14 cellular contexts compared by ENCODE assay signal in the genomic region with DNA sequence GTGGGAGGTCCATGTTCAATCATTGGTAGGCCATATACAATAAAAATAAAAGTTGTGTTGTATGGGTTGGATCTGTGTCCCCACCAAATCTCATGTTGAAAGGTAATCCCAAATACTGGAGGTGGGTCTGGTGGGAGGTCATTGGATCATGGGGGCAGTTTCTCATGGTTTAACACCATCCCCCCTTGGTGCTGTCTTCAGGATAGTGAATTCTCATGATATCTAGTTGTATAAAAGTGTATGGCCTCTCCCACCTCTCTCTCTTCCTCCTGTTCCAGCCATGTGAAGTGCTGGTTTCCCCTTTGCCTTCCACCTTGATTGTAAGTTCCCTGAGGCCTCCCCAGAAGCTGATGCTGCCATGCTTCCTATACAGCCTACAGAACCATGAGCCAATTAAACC. TPM values are rescaled to one million over a fixed set of nuclear protein-coding genes. Genes with fewer than 3 reads are reported as not detected.
DNase-seq lines count a peak whose midpoint lies in the region; ATAC-seq and TF ChIP-seq lines count a peak whose summit lies in the region.
"Had no signal": no experiment of that assay in that cellular context is flagged by ENCODE, and none has a peak within 500 bp of the region (broad histone marks: within the 10 kb centered on the region; RNA-seq: fewer than 3 reads in every experiment).

No MANE protein-coding gene starts in this region.

- no peak for ATAC-seq in Right ventricle myocardium inferior
- no peak for ATAC-seq in heart right ventricle
- ATAC-seq in GM21447 (IDR thresholded peaks at IDR 0.05; ENCODE audit: unreplicated experiment): no peak

- H2BK5ac ChIP-seq in neuronal stem cell (ENCODE audit: low read length): no peak overlapping the region

- no peak overlapping the region for H3K4me2 ChIP-seq in neuronal stem cell (ENCODE audit: insufficient read depth, low read length, poor library complexity, severe bottlenecking)
- H3K4me2 ChIP-seq: BLaER1 had no signal

- no peak overlapping the region for H4K8ac ChIP-seq in neuronal stem cell (ENCODE audit: low read depth, low read length)

- H2BK12ac ChIP-seq in neuronal stem cell (ENCODE audit: low read length): no peak overlapping the region

- intact Hi-C loops in Right ventricle myocardium inferior (cut with DNase I): loop anchor here (2.0 to 5.0 kb wide), 2 partner anchors 63 to 105 kb away; a partner anchor contains a TSS
- intact Hi-C loops in heart right ventricle (cut with DNase I): loop anchor here in 9 of 10 donors (5.0 to 10.0 kb wide), 6 partner anchors 50 to 115 kb away; a partner anchor contains a TSS

- no peak overlapping the region for H3K4me3 Mint-ChIP-seq in chondrocyte (ENCODE audit: unreplicated experiment)
- H3K4me3 Mint-ChIP-seq: CD8-positive, alpha-beta memory T cell had no signal

- H3K79me1 ChIP-seq in neuronal stem cell (ENCODE audit: low read depth, low read length): no peaks in the 10 kb centered on the region

- H3K9ac ChIP-seq in neuronal stem cell (ENCODE audit: low read depth, low read length, poor library complexity): no peak overlapping the region
- H3K9ac ChIP-seq: BLaER1 had no signal

- H3K27ac ChIP-seq in heart right ventricle: no peak overlapping the region
- H3K27ac ChIP-seq in neuronal stem cell (replicated peaks; ENCODE audit: low read length): no peak overlapping the region
- H3K27ac ChIP-seq: BLaER1 had no signal

- no peak overlapping the region for H3K14ac ChIP-seq in neuronal stem cell (ENCODE audit: low read length)

- no peaks in the 10 kb centered on the region for H3K27me3 Mint-ChIP-seq in chondrocyte (ENCODE audit: low read depth)

- POLR2A ChIA-PET in HEK293T (lab: Yijun Ruan, JAX): interaction anchor here (1.8 to 2.5 kb wide), 2 partner anchors 64 to 67 kb away, joined by 4 to 14 read pairs; a partner anchor contains a TSS

- CTCF ChIA-PET in HEK293T (lab: Yijun Ruan, JAX): interaction anchor here (0.6 kb wide), 1 partner anchor 182 kb away, joined by 4 read pairs; no protein-coding TSS in a partner anchor

- H2AFZ ChIP-seq in neuronal stem cell (ENCODE audit: low read length): peak overlapping the region; percentile 14

- no peak overlapping the region for H3K18ac ChIP-seq in neuronal stem cell (ENCODE audit: low read length)

- no peaks in the 10 kb centered on the region for H3K36me3 ChIP-seq in heart right ventricle
- no peaks in the 10 kb centered on the region for H3K36me3 ChIP-seq in neuronal stem cell (replicated peaks in 1 of 2; ENCODE audit: control insufficient read depth in 2 of 2, insufficient read depth in 2 of 2, low read length in 2 of 2)
- H3K36me3 ChIP-seq: BLaER1 had no signal

- H3K9me3 ChIP-seq in heart right ventricle: no peaks in the 10 kb centered on the region
- H3K9me3 ChIP-seq in neuronal stem cell (replicated peaks in 1 of 2; ENCODE audit: control insufficient read depth in 2 of 2, insufficient read depth in 1 of 2, low read depth in 1 of 2, low read length in 2 of 2): no peaks in the 10 kb centered on the region
- H3K9me3 ChIP-seq: BLaER1, Caco-2 had no signal

- no peak overlapping the region for H2AK5ac ChIP-seq in neuronal stem cell (ENCODE audit: low read depth, low read length)

- H3K4ac ChIP-seq in neuronal stem cell (ENCODE audit: low read length): no peak overlapping the region

- no peak overlapping the region for H3K4me3 ChIP-seq in heart right ventricle
- no peak overlapping the region for H3K4me3 ChIP-seq in neuronal stem cell (ENCODE audit: low read length in 2 of 2)
- H3K4me3 ChIP-seq: BLaER1 had no signal

- TF ChIP-seq CTCF in heart right ventricle (IDR thresholded peaks at IDR 0.05) (no peak), chondrocyte (IDR thresholded peaks at IDR 0.05) (no peak)

- H3K4me1 ChIP-seq in heart right ventricle (peaks cover 0 to 42% (median 24%) of the 10 kb centered on the region in 9 donors), neuronal stem cell (ENCODE audit: control insufficient read depth in 2 of 2, insufficient read depth in 1 of 2, low read depth in 1 of 2, low read length in 2 of 2) (peaks cover 0 to 6% of the 10 kb centered on the region in 2 donors)

- H3K9me3 Mint-ChIP-seq in chondrocyte (ENCODE audit: low read depth): no peaks in the 10 kb centered on the region
- H3K9me3 Mint-ChIP-seq: CD8-positive, alpha-beta memory T cell had no signal

- H4K91ac ChIP-seq in neuronal stem cell (ENCODE audit: low read depth, low read length, poor library complexity): no peak overlapping the region

- H3K4me1 Mint-ChIP-seq in chondrocyte (ENCODE audit: low read depth): peaks cover 46% of the 10 kb centered on the region

- no peak overlapping the region for H2BK120ac ChIP-seq in neuronal stem cell (ENCODE audit: low read depth, low read length)

- DNase-seq in Right ventricle myocardium inferior (ENCODE audit: missing footprints) (peak; percentile 23), heart right ventricle (no peak), chondrocyte (ENCODE audit: low spot score) (no peak), neuronal stem cell (ENCODE audit: low spot score) (no peak), HEK293T (ENCODE audit: extremely low spot score) (no peak), germinal center (ENCODE audit: low spot score) (no peak)
- DNase-seq: 8988T; Caco-2; CD8-positive, alpha-beta memory T cell; DND-41 had no signal

- no peak overlapping the region for H3K23ac ChIP-seq in neuronal stem cell (ENCODE audit: low read depth, low read length, poor library complexity)

- H3K27me3 ChIP-seq in heart right ventricle (no peaks in the 10 kb centered on the region), neuronal stem cell (ENCODE audit: control insufficient read depth in 3 of 3, insufficient read depth in 3 of 3, low read depth in 1 of 3, low read length in 3 of 3) (no peaks in the 10 kb centered on the region)
- H3K27me3 ChIP-seq: BLaER1 had no signal

- peak overlapping the region; percentile 30 for H3K27ac Mint-ChIP-seq in chondrocyte (ENCODE audit: unreplicated experiment)

- no peaks in the 10 kb centered on the region for H3K36me3 Mint-ChIP-seq in chondrocyte (ENCODE audit: low read depth)
- H3K36me3 Mint-ChIP-seq: CD8-positive, alpha-beta memory T cell had no signal

- H2BK15ac ChIP-seq in neuronal stem cell (ENCODE audit: low read length): no peak overlapping the region

TF ChIP-seq in HEK293T, 16 proteins besides CTCF, POLR2A, EP300 and RAD21:
- TF ChIP-seq HDGF (IDR thresholded peaks at IDR 0.05; ENCODE audit: borderline replicate concordance): no peak
- no peak for TF ChIP-seq SUZ12 (IDR thresholded peaks at IDR 0.05)
- no peak for TF ChIP-seq LEF1 (IDR thresholded peaks at IDR 0.05; ENCODE audit: borderline replicate concordance)
- no peak for TF ChIP-seq NFRKB (IDR thresholded peaks at IDR 0.05)
- TF ChIP-seq FOXM1 (IDR thresholded peaks at IDR 0.05; ENCODE audit: borderline replicate concordance): no peak
- TF ChIP-seq ELF4 (IDR thresholded peaks at IDR 0.05): no peak
- TF ChIP-seq CTBP1 (IDR thresholded peaks at IDR 0.05; ENCODE audit: borderline replicate concordance): no peak
- TF ChIP-seq TARDBP (IDR thresholded peaks at IDR 0.05): no peak
- no peak for TF ChIP-seq L3MBTL2 (conservative IDR thresholded peaks at IDR 0.05)
- TF ChIP-seq FOXK2 (IDR thresholded peaks at IDR 0.05): no peak
- TF ChIP-seq SP1 (IDR thresholded peaks at IDR 0.05): no peak
- no peak for TF ChIP-seq BHLHE40 (IDR thresholded peaks at IDR 0.05; ENCODE audit: borderline replicate concordance)
- TF ChIP-seq ZNF384 (IDR thresholded peaks at IDR 0.05): no peak
- TF ChIP-seq FOXA1 (IDR thresholded peaks at IDR 0.05): no peak
- no peak for TF ChIP-seq ARNT (IDR thresholded peaks at IDR 0.05)
- TF ChIP-seq, protein P1, sequence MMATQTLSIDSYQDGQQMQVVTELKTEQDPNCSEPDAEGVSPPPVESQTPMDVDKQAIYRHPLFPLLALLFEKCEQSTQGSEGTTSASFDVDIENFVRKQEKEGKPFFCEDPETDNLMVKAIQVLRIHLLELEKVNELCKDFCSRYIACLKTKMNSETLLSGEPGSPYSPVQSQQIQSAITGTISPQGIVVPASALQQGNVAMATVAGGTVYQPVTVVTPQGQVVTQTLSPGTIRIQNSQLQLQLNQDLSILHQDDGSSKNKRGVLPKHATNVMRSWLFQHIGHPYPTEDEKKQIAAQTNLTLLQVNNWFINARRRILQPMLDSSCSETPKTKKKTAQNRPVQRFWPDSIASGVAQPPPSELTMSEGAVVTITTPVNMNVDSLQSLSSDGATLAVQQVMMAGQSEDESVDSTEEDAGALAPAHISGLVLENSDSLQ (IDR thresholded peaks at IDR 0.05): no peak

RNA-seq across cellular contexts. Expression of a gene that starts 15.1 kb away (rescaled TPM):
- total RNA-seq in Right ventricle myocardium inferior (not detected), heart right ventricle (not detected), chondrocyte (0.67 to 1.7 TPM (median 1.1 TPM) in 3 replicates)
- polyA plus RNA-seq in heart right ventricle: under 1 TPM; 0.13 to 0.59 TPM
- polyA plus RNA-seq in neuronal stem cell (2013, experiment 1 of 2): 0.11 TPM
- 0.06 TPM for polyA plus RNA-seq in neuronal stem cell (2013, experiment 2 of 2)
- total RNA-seq: CD8-positive, alpha-beta memory T cell; HT-29 had no signal
- polyA plus RNA-seq: CD8-positive, alpha-beta memory T cell had no signal

RNA-seq across cellular contexts. Expression of a gene that starts 21.1 kb away (rescaled TPM):
- total RNA-seq in Right ventricle myocardium inferior: 3.0 TPM
- 1 to 10 TPM; 2.4 to 5.3 (median 3.8) TPM for total RNA-seq in heart right ventricle
- 1 to 10 TPM; 4.0 to 4.6 TPM for polyA plus RNA-seq in heart right ventricle
- total RNA-seq in chondrocyte: 0.97 to 1.9 TPM (median 1.7 TPM) in 3 replicates
- polyA plus RNA-seq in neuronal stem cell (2013, experiment 1 of 2): 4.0 TPM
- polyA plus RNA-seq in neuronal stem cell (2013, experiment 2 of 2): 3.6 TPM

RNA-seq across cellular contexts. Expression of a gene that starts 47.8 kb away (rescaled TPM):
- total RNA-seq in Right ventricle myocardium inferior (not detected), heart right ventricle (under 1 TPM in 2 of 10 donors, not detected in 8; 0.10 to 0.12 TPM), chondrocyte (0.33 to 0.42 TPM in 2 of 3 replicates, not detected in the other)
- under 1 TPM; 0.01 to 0.15 TPM for polyA plus RNA-seq in heart right ventricle
- polyA plus RNA-seq in neuronal stem cell (2013, experiment 1 of 2): 0.22 TPM
- 0.21 TPM for polyA plus RNA-seq in neuronal stem cell (2013, experiment 2 of 2)
- total RNA-seq: H4, HT-29 had no signal
